ENCODE assay signal across 12 cellular contexts in genomic region chr22:40325315-40325714, GRCh38. TPM values are rescaled to one million over a fixed set of nuclear protein-coding genes. Genes with fewer than 3 reads are reported as not detected.
A peak's percentile ranks its signal among the peaks of the same experiment; 100 is the strongest.
DNase-seq lines count a peak whose midpoint lies in the region; TF ChIP-seq lines count a peak whose summit lies in the region.
"Had no signal": no experiment of that assay in that cellular context is flagged by ENCODE, and none has a peak within 500 bp of the region (broad histone marks: within the 10 kb centered on the region; RNA-seq: fewer than 3 reads in every experiment).

No MANE protein-coding gene starts in this region.

- no peak overlapping the region for H2BK120ac ChIP-seq in mesendoderm (ENCODE audit: low read depth, low read length)

- no peak overlapping the region for H3K4ac ChIP-seq in mesendoderm (ENCODE audit: low read depth, low read length)

- H2BK15ac ChIP-seq in mesendoderm (replicated peaks; ENCODE audit: low read depth): no peak overlapping the region

- H3K4me1 ChIP-seq in OCI-LY1 (ENCODE audit: insufficient read depth, low read length, severe bottlenecking): peaks cover 38% of the 10 kb centered on the region
- no peaks in the 10 kb centered on the region for H3K4me1 ChIP-seq in mesendoderm (ENCODE audit: control insufficient read depth, low read depth, low read length)
- H3K4me1 ChIP-seq: left lung had no signal

- H3K9me3 ChIP-seq in OCI-LY1 (ENCODE audit: low read length): no peaks in the 10 kb centered on the region
- H3K9me3 ChIP-seq: left lung had no signal

- WGBS in mesendoderm (ENCODE audit: extremely low coverage, insufficient coverage, low lambda C conversion rate): no CpG with 5 or more reads among the region's 6 CpGs

- H3K23ac ChIP-seq in mesendoderm (ENCODE audit: low read length): peak overlapping the region; percentile 48

- TF ChIP-seq CTCF in OCI-LY1 (IDR thresholded peaks at IDR 0.05; ENCODE audit: low read length): no peak

- H2AK5ac ChIP-seq in mesendoderm (ENCODE audit: low read length): no peak overlapping the region

- H3K9ac ChIP-seq in OCI-LY1 (ENCODE audit: low read length) (no peak overlapping the region; the same call in 1 of the 2 replicates), mesendoderm (ENCODE audit: low read length) (no peak overlapping the region)

- H3K4me3 ChIP-seq in OCI-LY1 (ENCODE audit: low read depth, low read length, poor library complexity, severe bottlenecking) (no peak overlapping the region), mesendoderm (ENCODE audit: low read length) (no peak overlapping the region)
- H3K4me3 ChIP-seq: left lung, PC-9 had no signal

- no peaks in the 10 kb centered on the region for H3F3A ChIP-seq in OCI-LY1 (ENCODE audit: insufficient read depth, low read length)

- no peaks in the 10 kb centered on the region for H3K79me1 ChIP-seq in mesendoderm (ENCODE audit: low read length)

- peaks cover 49% of the 10 kb centered on the region; the same call in 1 of the 2 replicates for H3K36me3 ChIP-seq in OCI-LY1 (ENCODE audit: insufficient read depth, low read length)
- H3K36me3 ChIP-seq in mesendoderm (ENCODE audit: control insufficient read depth, insufficient read depth, low read length): peaks cover 4% of the 10 kb centered on the region

- no peak overlapping the region for H3K18ac ChIP-seq in mesendoderm (ENCODE audit: low read length)

- H2BK5ac ChIP-seq in mesendoderm (ENCODE audit: low read length): no peak overlapping the region

- no peaks in the 10 kb centered on the region for H3K9me2 ChIP-seq in OCI-LY1 (ENCODE audit: low read depth, low read length)

- no peak overlapping the region for H2AFZ ChIP-seq in OCI-LY1 (ENCODE audit: low read length)
- H2AFZ ChIP-seq: PC-9 had no signal

- H3K56ac ChIP-seq in mesendoderm (ENCODE audit: low read length): no peak overlapping the region

- H4K8ac ChIP-seq in mesendoderm (ENCODE audit: low read depth, low read length): no peak overlapping the region

- H3K4me2 ChIP-seq in OCI-LY1 (ENCODE audit: low read length) (no peak overlapping the region), mesendoderm (ENCODE audit: low read length) (no peak overlapping the region)
- H3K4me2 ChIP-seq: PC-9 had no signal

- no peak overlapping the region for H4K5ac ChIP-seq in mesendoderm (ENCODE audit: low read length)

- H3K27me3 ChIP-seq in OCI-LY1 (ENCODE audit: insufficient read depth, low read length) (no peaks in the 10 kb centered on the region), mesendoderm (ENCODE audit: insufficient read depth, low read length, poor library complexity) (no peaks in the 10 kb centered on the region)
- H3K27me3 ChIP-seq: left lung had no signal

- DNase-seq in activated T-cell treated with anti-CD3 and anti-CD28 coated beads for 4 hours (peak; percentile 56), mesendoderm (no peak), NCI-H446 treated with DMSO at 0.1 percent for 48 hours (lab: John Stamatoyannopoulos, UW) (no peak), MV-4-11 (lab: John Stamatoyannopoulos, UW) (no peak), NCI-H187 (lab: John Stamatoyannopoulos, UW) (no peak), GM03348 (ENCODE audit: low spot score) (no peak)
- peak; percentile 56 to 66 for DNase-seq in stimulated activated CD8-positive, alpha-beta memory T cell treated with anti-CD3 and anti-CD28 coated beads, Interleukin-7, amount 100 ng/mL, for 4 hours (ENCODE audit: low read depth in 2 of 2)
- DNase-seq: DND-41, left lung, NCI-H1417, PC-9 had no signal

- H3K27ac ChIP-seq in OCI-LY1 (ENCODE audit: low read depth, low read length, poor library complexity, severe bottlenecking): peak overlapping the region; percentile 77
- H3K27ac ChIP-seq in mesendoderm (ENCODE audit: low read depth, low read length): no peak overlapping the region
- H3K27ac ChIP-seq: left lung, PC-9 had no signal

- no peaks in the 10 kb centered on the region for H4K20me1 ChIP-seq in OCI-LY1 (ENCODE audit: insufficient read depth, low read length)

- H3K79me2 ChIP-seq in OCI-LY1 (ENCODE audit: insufficient read depth, low read length) (no peaks in the 10 kb centered on the region), mesendoderm (ENCODE audit: control insufficient read depth, insufficient read depth, low read length) (no peaks in the 10 kb centered on the region)

RNA-seq across cellular contexts. Expression of gene ADSL, which starts 21.0 kb away (rescaled TPM):
- 161 TPM for polyA plus RNA-seq in mesendoderm (2013, experiment 1 of 2)
- polyA plus RNA-seq in mesendoderm (2013, experiment 2 of 2): 161 TPM

RNA-seq across cellular contexts. Expression of gene SGSM3, which starts 45.1 kb away (rescaled TPM):
- 20.6 TPM for polyA plus RNA-seq in mesendoderm (2013, experiment 1 of 2)
- 24.1 TPM for polyA plus RNA-seq in mesendoderm (2013, experiment 2 of 2)

Comparison
In these comparisons a context has a peak if more than half of its experiments do, and no peak if none do; other contexts are left out.
1. DNase-seq: peak in activated T-cell treated with anti-CD3 and anti-CD28 coated beads for 4 hours (single experiment) and stimulated activated CD8-positive, alpha-beta memory T cell treated with anti-CD3 and anti-CD28 coated beads, Interleukin-7, amount 100 ng/mL, for 4 hours (2 of 2); none in mesendoderm (single experiment), NCI-H446 treated with DMSO at 0.1 percent for 48 hours (single experiment), MV-4-11 (single experiment), NCI-H187 (0 of 2) and GM03348 (single experiment).